Comparison of ENCODE assay signal across 29 cellular contexts in genomic region chr3:114379266-114379665, GRCh38.
DNase-seq lines count a peak whose midpoint lies in the region; ATAC-seq, FAIRE-seq and TF ChIP-seq lines count a peak whose summit lies in the region.
"Had no signal": no experiment of that assay in that cellular context is flagged by ENCODE, and none has a peak within 500 bp of the region (broad histone marks: within the 10 kb centered on the region; RNA-seq: fewer than 3 reads in every experiment).

No MANE protein-coding gene starts in this region.

- peak overlapping the region; percentile 30; the same call in 1 of the 2 replicates for H3K4me2 ChIP-seq in OCI-LY3 (ENCODE audit: low read length)
- H3K4me2 ChIP-seq: BLaER1 had no signal

- H3K27ac ChIP-seq in OCI-LY3 (ENCODE audit: low read length) (no peak overlapping the region), pancreas (no peak overlapping the region)
- H3K27ac ChIP-seq: BLaER1, HL-60 had no signal

- H3K36me3 Mint-ChIP-seq in memory B cell, result peaks cover 25% of the 10 kb centered on the region
- peaks cover 38% of the 10 kb centered on the region for H3K36me3 Mint-ChIP-seq in stimulated activated memory B cell treated with anti-CD40 and anti-IgM and Interleukin-4, amounts not matched to agents 10 μg/mL and 1 μg/mL and 100 μg/mL, for 72 hours
- H3K36me3 Mint-ChIP-seq: natural killer cell had no signal

- no peaks in the 10 kb centered on the region for H3K27me3 ChIP-seq in BJ (ENCODE audit: control insufficient read depth, insufficient read depth, low read length)
- H3K27me3 ChIP-seq in OCI-LY3 (ENCODE audit: low read depth, low read length), result peaks cover 5% of the 10 kb centered on the region; the same call in 1 of the 2 replicates
- H3K27me3 ChIP-seq in pancreas, result no peaks in the 10 kb centered on the region
- H3K27me3 ChIP-seq: adrenal gland, BLaER1, esophagus squamous epithelium, upper lobe of left lung had no signal

- no peaks in the 10 kb centered on the region for H3K9me3 Mint-ChIP-seq in memory B cell
- no peaks in the 10 kb centered on the region for H3K9me3 Mint-ChIP-seq in stimulated activated memory B cell treated with anti-CD40 and anti-IgM and Interleukin-4, amounts not matched to agents 10 μg/mL and 1 μg/mL and 100 μg/mL, for 72 hours
- H3K9me3 Mint-ChIP-seq: activated T-cell treated with anti-CD3 and anti-CD28 coated beads, Interleukin-2, amount 50 U/mL, for 24 hours; endodermal cell; natural killer cell; stimulated activated naive CD8-positive, alpha-beta T cell treated with anti-CD3 and anti-CD28 coated beads, Interleukin-15, Interleukin-2, amounts not matched to agents 100 ng/mL and 50 ng/mL, for 24 hours had no signal

- H3K4me3 Mint-ChIP-seq in memory B cell, result no peak overlapping the region
- H3K4me3 Mint-ChIP-seq in stimulated activated memory B cell treated with anti-CD40 and anti-IgM and Interleukin-4, amounts not matched to agents 10 μg/mL and 1 μg/mL and 100 μg/mL, for 72 hours, result no peak overlapping the region
- H3K4me3 Mint-ChIP-seq: activated T-cell treated with anti-CD3 and anti-CD28 coated beads, Interleukin-2, amount 50 U/mL, for 24 hours; endodermal cell; natural killer cell; stimulated activated naive CD8-positive, alpha-beta T cell treated with anti-CD3 and anti-CD28 coated beads, Interleukin-15, Interleukin-2, amounts not matched to agents 100 ng/mL and 50 ng/mL, for 24 hours had no signal

- ATAC-seq in memory B cell (ENCODE audit: low read depth) (no peak), pancreas (no peak), GM19467 (IDR thresholded peaks at IDR 0.05; ENCODE audit: unreplicated experiment) (no peak)
- ATAC-seq in stimulated activated memory B cell treated with anti-CD40 and anti-IgM and Interleukin-4, amounts not matched to agents 10 μg/mL and 1 μg/mL and 100 μg/mL, for 72 hours, result no peak
- ATAC-seq: GM12878, HepG2, natural killer cell had no signal

- peaks cover 17% of the 10 kb centered on the region for H3K4me1 ChIP-seq in OCI-LY3 (ENCODE audit: low read length)
- peaks cover 0 to 3% (median 0%) of the 10 kb centered on the region in 3 donors for H3K4me1 ChIP-seq in pancreas
- H3K4me1 ChIP-seq: BLaER1 had no signal

- H4K20me1 ChIP-seq in OCI-LY3 (ENCODE audit: insufficient read depth, low read length), result no peaks in the 10 kb centered on the region
- H4K20me1 ChIP-seq: BLaER1 had no signal

- H3K27me3 Mint-ChIP-seq in memory B cell, result no peaks in the 10 kb centered on the region
- no peaks in the 10 kb centered on the region for H3K27me3 Mint-ChIP-seq in stimulated activated memory B cell treated with anti-CD40 and anti-IgM and Interleukin-4, amounts not matched to agents 10 μg/mL and 1 μg/mL and 100 μg/mL, for 72 hours
- H3K27me3 Mint-ChIP-seq: activated T-cell treated with anti-CD3 and anti-CD28 coated beads, Interleukin-2, amount 50 U/mL, for 24 hours; stimulated activated naive CD8-positive, alpha-beta T cell treated with anti-CD3 and anti-CD28 coated beads, Interleukin-15, Interleukin-2, amounts not matched to agents 100 ng/mL and 50 ng/mL, for 24 hours had no signal

- no peak for FAIRE-seq in pancreas (lab: Jason Lieb, UNC)
- FAIRE-seq: bronchial epithelial cell, GM12878, H54, HepG2 had no signal

- H3K9me3 ChIP-seq in OCI-LY3 (ENCODE audit: insufficient read depth, low read length), result no peaks in the 10 kb centered on the region
- no peaks in the 10 kb centered on the region for H3K9me3 ChIP-seq in pancreas
- H3K9me3 ChIP-seq: adrenal gland, BLaER1, esophagus squamous epithelium, upper lobe of left lung had no signal

- no peak for TF ChIP-seq CTCF in BJ (IDR thresholded peaks at IDR 0.05; ENCODE audit: insufficient read depth, low read depth, low read length)
- no peak for TF ChIP-seq CTCF in OCI-LY3 (IDR thresholded peaks at IDR 0.05; ENCODE audit: low read depth, low read length)
- no peak for TF ChIP-seq CTCF in pancreas (IDR thresholded peaks at IDR 0.05)

- H3K79me2 ChIP-seq in OCI-LY3 (ENCODE audit: low read length), result no peaks in the 10 kb centered on the region

- intact Hi-C loops in pancreas (cut with DNase I), result no loop called here

- 0 out of 2 replicates have a peak overlapping the region, but pooled peaks have one; percentile 32 for H2AFZ ChIP-seq in OCI-LY3 (ENCODE audit: low read depth, low read length)

- peaks cover 9% of the 10 kb centered on the region for H3K4me1 Mint-ChIP-seq in memory B cell
- peaks cover 13% of the 10 kb centered on the region for H3K4me1 Mint-ChIP-seq in stimulated activated memory B cell treated with anti-CD40 and anti-IgM and Interleukin-4, amounts not matched to agents 10 μg/mL and 1 μg/mL and 100 μg/mL, for 72 hours
- H3K4me1 Mint-ChIP-seq: natural killer cell had no signal

- H3K36me3 ChIP-seq in BJ (ENCODE audit: control insufficient read depth, insufficient read depth, low read length) (no peaks in the 10 kb centered on the region), OCI-LY3 (replicated peaks; ENCODE audit: low read depth, low read length) (no peaks in the 10 kb centered on the region), pancreas (peaks cover 3 to 19% (median 7%) of the 10 kb centered on the region in 3 donors)

- H3K27ac Mint-ChIP-seq in memory B cell, result peak overlapping the region; percentile 79
- peak overlapping the region; percentile 72 for H3K27ac Mint-ChIP-seq in stimulated activated memory B cell treated with anti-CD40 and anti-IgM and Interleukin-4, amounts not matched to agents 10 μg/mL and 1 μg/mL and 100 μg/mL, for 72 hours
- H3K27ac Mint-ChIP-seq: activated T-cell treated with anti-CD3 and anti-CD28 coated beads, Interleukin-2, amount 50 U/mL, for 24 hours; endodermal cell; natural killer cell; stimulated activated naive CD8-positive, alpha-beta T cell treated with anti-CD3 and anti-CD28 coated beads, Interleukin-15, Interleukin-2, amounts not matched to agents 100 ng/mL and 50 ng/mL, for 24 hours had no signal

- WGBS in pancreas, 2 donors, result 52 to 72% methylated on average over 4 of the region's 4 CpGs

- POLR2A ChIA-PET in BJ (lab: Charles Lee), result no interaction called here

- no peak overlapping the region for H3K9ac ChIP-seq in OCI-LY3 (ENCODE audit: low read length)
- H3K9ac ChIP-seq: BLaER1 had no signal

- DNase-seq in BJ (ENCODE audit: low read depth), result peak; percentile 27
- no peak for DNase-seq in memory B cell (ENCODE audit: low spot score in 2 of 2)
- no peak for DNase-seq in pancreas
- DNase-seq in NCI-H187 (lab: John Stamatoyannopoulos, UW), result no peak
- DNase-seq in hippocampal formation (lab: John Stamatoyannopoulos, UW), result no peak
- DNase-seq: activated CD4-positive, alpha-beta T cell treated with anti-CD3 and anti-CD28 coated beads for 4 hours; activated naive CD4-positive, alpha-beta T cell; activated T-cell treated with anti-CD3 and anti-CD28 coated beads, Interleukin-2, amount 50 U/mL, for 24 hours; adrenal gland; COR-L47; cortex of kidney; endodermal cell; esophagus squamous epithelium; kidney glomerular epithelial cell; natural killer cell; NCI-H1694; right cardiac atrium; RPMI8226; upper lobe of left lung had no signal

- CTCF ChIA-PET in BJ (lab: Yijun Ruan, JAX), result interaction anchor here (0.7 to 2.9 kb wide), 4 partner anchors 25 to 88 kb away, joined by 3 to 13 read pairs (median 3); no protein-coding TSS in a partner anchor

- no peak overlapping the region for H3K4me3 ChIP-seq in BJ (ENCODE audit: low read depth, low read length)
- no peak overlapping the region for H3K4me3 ChIP-seq in OCI-LY3 (ENCODE audit: low read length)
- no peak overlapping the region for H3K4me3 ChIP-seq in pancreas
- H3K4me3 ChIP-seq: adrenal gland, BLaER1, esophagus squamous epithelium, GM12878, upper lobe of left lung had no signal
